In genomic region chr1:205950280-205950679, GRCh38 we compare ENCODE assay signal across 11 cellular contexts. TPM values are rescaled to one million over a fixed set of nuclear protein-coding genes. Genes with fewer than 3 reads are reported as not detected.
A peak's percentile ranks its signal among the peaks of the same experiment; 100 is the strongest.
DNase-seq lines count a peak whose midpoint lies in the region; ATAC-seq and FAIRE-seq lines count a peak whose summit lies in the region.
"Had no signal": no experiment of that assay in that cellular context is flagged by ENCODE, and none has a peak within 500 bp of the region (broad histone marks: within the 10 kb centered on the region; RNA-seq: fewer than 3 reads in every experiment).

No MANE protein-coding gene starts in this region.

- no peak overlapping the region for H3K4me3 Mint-ChIP-seq in immature natural killer cell

- no peaks in the 10 kb centered on the region for H3K4me1 Mint-ChIP-seq in immature natural killer cell

- DNase-seq in DMS79 (lab: John Stamatoyannopoulos, UW), result peak; percentile 79
- DNase-seq in RCC 7860 (ENCODE audit: low spot score), result peak; percentile 84
- peak; percentile 91 for DNase-seq in fibroblast of gingiva (ENCODE audit: low read depth)
- DNase-seq in posterior cingulate gyrus, result peak; percentile 22 to 89 (median 50)
- no peak for DNase-seq in iPS-NIHi7 (ENCODE audit: extremely low spot score)
- no peak for DNase-seq in immature natural killer cell
- DNase-seq: activated CD8-positive, alpha-beta memory T cell treated with anti-CD3 and anti-CD28 coated beads, Interleukin-2, amount 50 U/mL, for 48 hours; NCI-H1105 had no signal

- no peaks in the 10 kb centered on the region for H3K9me3 Mint-ChIP-seq in immature natural killer cell

- FAIRE-seq in RCC 7860 (lab: Jason Lieb, UNC), result peak; percentile 89
- FAIRE-seq: GM12891 had no signal

- H3K36me3 Mint-ChIP-seq in immature natural killer cell, result no peaks in the 10 kb centered on the region

- ATAC-seq in HG02970 (IDR thresholded peaks at IDR 0.05; ENCODE audit: low FRiP score, unreplicated experiment) (no peak), GM21619 (IDR thresholded peaks at IDR 0.05; ENCODE audit: unreplicated experiment) (no peak)

- H3K27me3 Mint-ChIP-seq in immature natural killer cell (ENCODE audit: low read depth in 3 of 3), result peaks cover 2 to 9% (median 5%) of the 10 kb centered on the region in 3 donors

- H3K27ac Mint-ChIP-seq in immature natural killer cell, result no peak overlapping the region

- intact Hi-C loops in posterior cingulate gyrus (cut with DNase I), result no loop called here

RNA-seq across cellular contexts. Expression of gene SLC26A9, which starts 7.0 kb away (rescaled TPM):
- not detected for polyA plus RNA-seq in immature natural killer cell

RNA-seq across cellular contexts. Expression of gene RAB7B, which starts 52.9 kb away (rescaled TPM):
- polyA plus RNA-seq in immature natural killer cell, result under 1 TPM in 1 of 3 donors, not detected in 2; 0.07 TPM

Comparison
In these comparisons a context has a peak if more than half of its experiments do, and no peak if none do; other contexts are left out.
1. DNase-seq: peak in DMS79 (single experiment), RCC 7860 (single experiment), fibroblast of gingiva (single experiment) and posterior cingulate gyrus (10 of 10); none in iPS-NIHi7 (single experiment) and immature natural killer cell (0 of 3).